8 cellular contexts compared by ENCODE assay signal in genomic region chr9:92808726-92809451, GRCh38. TPM values are rescaled to one million over a fixed set of nuclear protein-coding genes. Genes with fewer than 3 reads are reported as not detected.
DNase-seq lines count a peak whose midpoint lies in the region; ATAC-seq and TF ChIP-seq lines count a peak whose summit lies in the region.

No MANE protein-coding gene starts in this region.

- no peaks in the 10 kb centered on the region for H3K79me1 ChIP-seq in mesendoderm (ENCODE audit: low read length)

- H3K4ac ChIP-seq in mesendoderm (ENCODE audit: low read depth, low read length) = no peak overlapping the region

- peak overlapping the region; percentile 87 for H3K56ac ChIP-seq in mesendoderm (ENCODE audit: low read length)

- peak overlapping the region; percentile 59 for H3K4me2 ChIP-seq in mesendoderm (ENCODE audit: low read length)

- H2AK5ac ChIP-seq in mesendoderm (ENCODE audit: low read length) = no peak overlapping the region

- intact Hi-C loops in Right ventricle myocardium superior (cut with DNase I) = no loop called here

- no peak overlapping the region for H2BK5ac ChIP-seq in mesendoderm (ENCODE audit: low read length)

- H4K5ac ChIP-seq in mesendoderm (ENCODE audit: low read length) = no peak overlapping the region

- peak overlapping the region in 1 of 2 donors; percentile 24 for H3K4me3 ChIP-seq in right atrium auricular region
- peak overlapping the region; percentile 52 for H3K4me3 ChIP-seq in mesendoderm (ENCODE audit: low read length)

- no peak overlapping the region for H2BK15ac ChIP-seq in mesendoderm (replicated peaks; ENCODE audit: low read depth)

- no peaks in the 10 kb centered on the region for H3K9me3 ChIP-seq in right atrium auricular region

- no peaks in the 10 kb centered on the region for H3K9me3 Mint-ChIP-seq in effector memory CD8-positive, alpha-beta T cell
- H3K9me3 Mint-ChIP-seq in stimulated activated memory B cell treated with anti-CD40 and anti-IgM and Interleukin-4, amounts not matched to agents 10 μg/mL and 1 μg/mL and 100 μg/mL, for 72 hours = no peaks in the 10 kb centered on the region

- no peak overlapping the region for H4K8ac ChIP-seq in mesendoderm (ENCODE audit: low read depth, low read length)

- H3K18ac ChIP-seq in mesendoderm (ENCODE audit: low read length) = peak overlapping the region; percentile 1

- H3K9ac ChIP-seq in mesendoderm (ENCODE audit: low read length) = peak overlapping the region; percentile 77

- H3K27ac ChIP-seq in right atrium auricular region (no peak overlapping the region), mesendoderm (ENCODE audit: low read depth, low read length) (no peak overlapping the region)

- H3K4me1 ChIP-seq in right atrium auricular region (peaks cover 0 to 30% of the 10 kb centered on the region in 2 donors), mesendoderm (ENCODE audit: control insufficient read depth, low read depth, low read length) (no peaks in the 10 kb centered on the region)

- H3K27me3 ChIP-seq in right atrium auricular region = peaks cover 19 to 44% of the 10 kb centered on the region in 2 donors
- H3K27me3 ChIP-seq in mesendoderm (ENCODE audit: insufficient read depth, low read length, poor library complexity) = peaks cover 25% of the 10 kb centered on the region

- H3K36me3 ChIP-seq in right atrium auricular region = no peaks in the 10 kb centered on the region
- no peaks in the 10 kb centered on the region for H3K36me3 ChIP-seq in mesendoderm (ENCODE audit: control insufficient read depth, insufficient read depth, low read length)

- no peak overlapping the region for H3K27ac Mint-ChIP-seq in effector memory CD8-positive, alpha-beta T cell
- H3K27ac Mint-ChIP-seq in stimulated activated memory B cell treated with anti-CD40 and anti-IgM and Interleukin-4, amounts not matched to agents 10 μg/mL and 1 μg/mL and 100 μg/mL, for 72 hours = peak overlapping the region; percentile 45

- H3K36me3 Mint-ChIP-seq in effector memory CD8-positive, alpha-beta T cell (ENCODE audit: insufficient read depth) = peaks cover 3% of the 10 kb centered on the region
- H3K36me3 Mint-ChIP-seq in stimulated activated memory B cell treated with anti-CD40 and anti-IgM and Interleukin-4, amounts not matched to agents 10 μg/mL and 1 μg/mL and 100 μg/mL, for 72 hours = no peaks in the 10 kb centered on the region

- no peak overlapping the region for H2BK120ac ChIP-seq in mesendoderm (ENCODE audit: low read depth, low read length)

- H3K4me1 Mint-ChIP-seq in effector memory CD8-positive, alpha-beta T cell (ENCODE audit: low read depth in 2 of 2) = peaks cover 6 to 7% of the 10 kb centered on the region in 2 donors
- H3K4me1 Mint-ChIP-seq in stimulated activated memory B cell treated with anti-CD40 and anti-IgM and Interleukin-4, amounts not matched to agents 10 μg/mL and 1 μg/mL and 100 μg/mL, for 72 hours = peaks cover 8% of the 10 kb centered on the region

- peak overlapping the region; percentile 84 to 86 for H3K4me3 Mint-ChIP-seq in effector memory CD8-positive, alpha-beta T cell
- peak overlapping the region; percentile 87 for H3K4me3 Mint-ChIP-seq in stimulated activated memory B cell treated with anti-CD40 and anti-IgM and Interleukin-4, amounts not matched to agents 10 μg/mL and 1 μg/mL and 100 μg/mL, for 72 hours

- no peak for TF ChIP-seq CTCF in right atrium auricular region (IDR thresholded peaks at IDR 0.05)

- H3K27me3 Mint-ChIP-seq in effector memory CD8-positive, alpha-beta T cell = peaks cover 47 to 57% of the 10 kb centered on the region in 2 donors
- peaks cover 42% of the 10 kb centered on the region for H3K27me3 Mint-ChIP-seq in stimulated activated memory B cell treated with anti-CD40 and anti-IgM and Interleukin-4, amounts not matched to agents 10 μg/mL and 1 μg/mL and 100 μg/mL, for 72 hours

- no CpG with 5 or more reads among the region's 60 CpGs for WGBS in mesendoderm (ENCODE audit: extremely low coverage, insufficient coverage, low lambda C conversion rate)

- H3K23ac ChIP-seq in mesendoderm (ENCODE audit: low read length) = no peak overlapping the region

- peak; percentile 77 for ATAC-seq in Right ventricle myocardium superior (ENCODE audit: poor library complexity)
- peak; percentile 61 for ATAC-seq in effector memory CD8-positive, alpha-beta T cell (replicated peaks)
- ATAC-seq in stimulated activated memory B cell treated with anti-CD40 and anti-IgM and Interleukin-4, amounts not matched to agents 10 μg/mL and 1 μg/mL and 100 μg/mL, for 72 hours = peak; percentile 82
- ATAC-seq in HG02763 (IDR thresholded peaks at IDR 0.05; ENCODE audit: unreplicated experiment) = no peak

- no peaks in the 10 kb centered on the region for H3K79me2 ChIP-seq in mesendoderm (ENCODE audit: control insufficient read depth, insufficient read depth, low read length)

- DNase-seq in Right ventricle myocardium superior (peak; percentile 72), right atrium auricular region (ENCODE audit: low spot score) (no peak), NCI-H2171 (lab: John Stamatoyannopoulos, UW) (peak; percentile 29), mesendoderm (peak; percentile 88)
- peak; percentile 61 to 70 for DNase-seq in activated CD4-positive, alpha-beta T cell treated with anti-CD3 and anti-CD28 coated beads, Interleukin-2, amount 50 U/mL, for 48 hours
- DNase-seq in effector memory CD8-positive, alpha-beta T cell = peak; percentile 22 to 34 (median 28)

RNA-seq across cellular contexts. Expression of gene BICD2, which starts 44.3 kb away (rescaled TPM):
- total RNA-seq in Right ventricle myocardium superior (33.2 TPM), right atrium auricular region (10 to 100 TPM; 32.2 to 40.4 TPM)
- 10.9 TPM for polyA plus RNA-seq in mesendoderm (2013, experiment 1 of 2)
- polyA plus RNA-seq in mesendoderm (2013, experiment 2 of 2) = 11.3 TPM
